Comparison of ENCODE assay signal across 15 cellular contexts in the genomic region with DNA sequence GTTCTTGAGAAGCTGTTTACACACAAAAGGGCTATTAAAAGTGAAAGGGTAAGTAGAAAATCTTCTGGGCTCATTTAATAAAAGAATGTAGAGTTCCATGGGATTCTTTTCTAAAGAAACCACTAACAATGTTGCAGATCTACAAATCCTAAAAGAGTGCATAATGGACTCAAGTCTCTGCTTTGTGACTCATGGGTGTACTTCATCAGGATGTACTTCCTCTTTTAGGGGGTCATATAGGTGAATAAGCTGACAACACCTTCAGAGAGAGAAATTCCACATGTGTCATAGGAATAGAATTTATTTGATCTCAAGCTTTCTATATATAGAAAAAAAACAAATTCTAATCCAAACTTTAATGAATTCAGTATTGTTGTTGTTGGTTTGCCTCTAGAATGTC.
DNase-seq lines count a peak whose midpoint lies in the region; ATAC-seq and TF ChIP-seq lines count a peak whose summit lies in the region.
"Had no signal": no experiment of that assay in that cellular context is flagged by ENCODE, and none has a peak within 500 bp of the region (broad histone marks: within the 10 kb centered on the region; RNA-seq: fewer than 3 reads in every experiment).

No MANE protein-coding gene starts in this region.

- intact Hi-C loops in left ventricle myocardium inferior (cut with micrococcal nuclease), result no loop called here
- intact Hi-C loops in right cardiac atrium (cut with DNase I), result no loop called here
- intact Hi-C loops in uterus (cut with DNase I; ENCODE audit: low total_unique reads), result no loop called here

- no peaks in the 10 kb centered on the region for H3K36me3 ChIP-seq in left ventricle myocardium inferior
- H3K36me3 ChIP-seq in RWPE2 (ENCODE audit: low read depth), result no peaks in the 10 kb centered on the region
- H3K36me3 ChIP-seq in uterus, result no peaks in the 10 kb centered on the region
- H3K36me3 ChIP-seq: ovary had no signal

- H3K9me3 ChIP-seq in left ventricle myocardium inferior (replicated peaks) (no peaks in the 10 kb centered on the region), right cardiac atrium (ENCODE audit: control insufficient read depth, low read length) (no peaks in the 10 kb centered on the region), RWPE2 (ENCODE audit: severe bottlenecking) (no peaks in the 10 kb centered on the region), uterus (no peaks in the 10 kb centered on the region)
- H3K9me3 ChIP-seq: ovary had no signal

- peak overlapping the region; percentile 47 for H3K27ac ChIP-seq in left ventricle myocardium inferior (replicated peaks)
- H3K27ac ChIP-seq in right cardiac atrium (ENCODE audit: low read length), result no peak overlapping the region
- peak overlapping the region; percentile 78 for H3K27ac ChIP-seq in RWPE2 (ENCODE audit: poor library complexity, severe bottlenecking)
- H3K27ac ChIP-seq in uterus, result peak overlapping the region; percentile 35 to 76
- H3K27ac ChIP-seq: ovary had no signal

- H3K4me3 ChIP-seq in left ventricle myocardium inferior (no peak overlapping the region), right cardiac atrium (ENCODE audit: low read length) (no peak overlapping the region), RWPE2 (ENCODE audit: severe bottlenecking) (no peak overlapping the region), uterus (no peak overlapping the region)
- H3K4me3 ChIP-seq: ovary had no signal

- peaks cover 30% of the 10 kb centered on the region for H3K4me1 ChIP-seq in left ventricle myocardium inferior
- no peaks in the 10 kb centered on the region for H3K4me1 ChIP-seq in right cardiac atrium (ENCODE audit: control insufficient read depth, insufficient read depth, low read length)
- H3K4me1 ChIP-seq in RWPE2 (ENCODE audit: insufficient read depth, poor library complexity, severe bottlenecking), result peaks cover 33% of the 10 kb centered on the region
- H3K4me1 ChIP-seq in uterus, result peaks cover 0 to 12% of the 10 kb centered on the region in 2 donors

- TF ChIP-seq POLR2A in uterus (IDR thresholded peaks at IDR 0.05), result no peak

- ATAC-seq in right cardiac atrium (no peak), RWPE2 (ENCODE audit: low read depth) (peak; percentile 96), HG03520 (IDR thresholded peaks at IDR 0.05; ENCODE audit: unreplicated experiment) (no peak)
- ATAC-seq: WTC11 had no signal

- no peak for TF ChIP-seq CTCF in left ventricle myocardium inferior (IDR thresholded peaks at IDR 0.05; ENCODE audit: borderline replicate concordance)
- TF ChIP-seq CTCF in RWPE2 (IDR thresholded peaks at IDR 0.05; ENCODE audit: poor library complexity, severe bottlenecking), result no peak
- TF ChIP-seq CTCF in uterus (IDR thresholded peaks at IDR 0.05), result no peak

- DNase-seq in left ventricle myocardium inferior (no peak), right cardiac atrium (no peak), RWPE2 (ENCODE audit: low spot score) (no peak), fibroblast of peridontal ligament (ENCODE audit: extremely low read depth) (peak; percentile 38), uterus (no peak), NCI-H2171 treated with DMSO at 0.1 percent for 48 hours (lab: John Stamatoyannopoulos, UW) (no peak), T-helper 2 cell (no peak)
- DNase-seq: activated T-cell treated with anti-CD3 and anti-CD28 coated beads, Interleukin-2, amount 50 U/mL, for 48 hours; caudate nucleus; NCI-H2227 treated with DMSO at 0.1 percent for 48 hours; ovary; RPMI8226; stimulated activated CD4-positive, alpha-beta T cell treated with anti-CD3 and anti-CD28 coated beads, Interleukin-2, amount 100 ng/mL, for 48 hours had no signal

- H3K27me3 ChIP-seq in left ventricle myocardium inferior (ENCODE audit: low read depth) (no peaks in the 10 kb centered on the region), right cardiac atrium (ENCODE audit: control insufficient read depth, insufficient read depth) (no peaks in the 10 kb centered on the region), RWPE2 (ENCODE audit: insufficient read depth, poor library complexity, severe bottlenecking) (no peaks in the 10 kb centered on the region), uterus (no peaks in the 10 kb centered on the region)
- H3K27me3 ChIP-seq: ovary had no signal
